21 cellular contexts compared by ENCODE assay signal in the genomic region with DNA sequence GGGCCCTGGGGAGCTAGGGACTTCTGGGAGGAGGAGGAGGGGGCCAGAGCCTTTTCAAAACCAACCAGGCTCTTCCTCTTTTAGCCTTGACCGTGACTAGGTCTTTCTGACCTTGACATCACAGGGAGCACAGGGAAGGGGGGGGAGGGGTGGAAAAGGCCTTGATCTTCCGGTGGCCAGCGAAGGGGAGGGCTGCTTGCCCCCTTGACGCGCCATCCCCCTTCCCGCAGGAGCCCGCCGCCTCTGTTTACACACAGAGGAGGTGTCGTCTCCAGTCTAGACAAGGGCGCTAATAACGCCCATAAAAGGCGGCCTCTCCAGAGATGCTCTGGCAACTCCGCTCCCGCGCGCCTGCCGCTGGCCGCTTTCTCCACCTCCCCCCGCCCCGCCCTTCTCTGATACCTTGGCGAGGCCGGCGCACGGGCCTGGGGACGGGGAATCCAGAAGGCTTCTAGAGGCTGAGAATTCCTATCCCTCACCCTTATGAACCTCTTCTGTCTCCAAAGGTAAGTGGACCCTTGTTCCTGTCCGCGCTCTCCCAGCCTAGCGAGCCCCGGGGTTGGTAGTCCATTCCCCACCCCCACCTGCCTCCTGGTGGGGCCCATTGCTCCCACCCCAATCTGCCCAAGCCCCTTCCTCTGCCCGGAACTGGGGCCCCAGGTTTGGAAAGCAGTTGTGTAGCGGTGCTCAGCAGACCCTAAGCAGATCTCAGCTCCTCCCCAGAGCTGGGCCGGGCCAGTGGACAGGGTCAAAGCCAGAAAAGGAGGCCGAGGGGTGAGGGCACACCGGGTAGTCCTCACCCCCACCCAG.
DNase-seq lines count a peak whose midpoint lies in the region; ATAC-seq, FAIRE-seq and TF ChIP-seq lines count a peak whose summit lies in the region.
"Had no signal": no experiment of that assay in that cellular context is flagged by ENCODE, and none has a peak within 500 bp of the region (broad histone marks: within the 10 kb centered on the region; RNA-seq: fewer than 3 reads in every experiment).

No MANE protein-coding gene starts in this region.

- ATAC-seq in GM18517 (IDR thresholded peaks at IDR 0.05; ENCODE audit: unreplicated experiment), result no peak
- ATAC-seq in activated naive CD8-positive, alpha-beta T cell treated with anti-CD3 and anti-CD28 coated beads, Interleukin-2, amount 50 U/mL, for 24 hours, result no peak
- ATAC-seq: activated CD8-positive, alpha-beta memory T cell treated with anti-CD3 and anti-CD28 coated beads, Interleukin-2, amount 10 ng/mL, durations not matched to agents 7 days and 5 days; effector memory CD8-positive, alpha-beta T cell; natural killer cell had no signal

- H3K27me3 Mint-ChIP-seq in nephron progenitor cell (ENCODE audit: low read depth, poor library complexity), result peaks cover 100% of the 10 kb centered on the region
- H3K27me3 Mint-ChIP-seq in activated naive CD8-positive, alpha-beta T cell treated with anti-CD3 and anti-CD28 coated beads, Interleukin-2, amount 50 U/mL, for 24 hours, result peaks cover 93% of the 10 kb centered on the region

- DNase-seq in NCI-H345 (lab: John Stamatoyannopoulos, UW), result peak; percentile 23
- DNase-seq in NCI-H345 treated with DMSO at 0.1 percent for 48 hours (lab: John Stamatoyannopoulos, UW; ENCODE audit: unreplicated experiment), result no peak
- peak; percentile 53 for DNase-seq in NCI-H1105 treated with DMSO at 0.1 percent for 48 hours (lab: John Stamatoyannopoulos, UW)
- peak; percentile 62 for DNase-seq in OCI-M1 (lab: John Stamatoyannopoulos, UW)
- peak; percentile 47 for DNase-seq in nephron progenitor cell
- DNase-seq in urothelium cell line (ENCODE audit: low spot score), result no peak
- DNase-seq in activated naive CD8-positive, alpha-beta T cell treated with anti-CD3 and anti-CD28 coated beads, Interleukin-2, amount 50 U/mL, for 24 hours, result no peak
- DNase-seq: activated CD8-positive, alpha-beta memory T cell treated with anti-CD3 and anti-CD28 coated beads, Interleukin-2, amount 10 ng/mL, durations not matched to agents 7 days and 5 days; activated naive CD8-positive, alpha-beta T cell treated with anti-CD3 and anti-CD28 coated beads for 36 hours; effector memory CD8-positive, alpha-beta T cell; GOT3; natural killer cell; NCI-H146; NCI-H446 treated with DMSO at 0.1 percent for 48 hours; posterior cingulate gyrus; SIG-M5 had no signal

- H3K4me1 Mint-ChIP-seq in nephron progenitor cell, result peaks cover 5% of the 10 kb centered on the region
- H3K4me1 Mint-ChIP-seq in activated naive CD8-positive, alpha-beta T cell treated with anti-CD3 and anti-CD28 coated beads, Interleukin-2, amount 50 U/mL, for 24 hours, result no peaks in the 10 kb centered on the region
- H3K4me1 Mint-ChIP-seq: activated CD4-positive, alpha-beta T cell treated with anti-CD3 and anti-CD28 coated beads, Interleukin-2, amount 10 ng/mL, durations not matched to agents 24 days and 14 days; activated CD8-positive, alpha-beta memory T cell treated with anti-CD3 and anti-CD28 coated beads, Interleukin-2, amount 10 ng/mL, durations not matched to agents 7 days and 5 days had no signal

- FAIRE-seq in urothelium cell line (lab: Jason Lieb, UNC), result no peak
- FAIRE-seq: D721Med, GM12878, HTR-8/SVneo had no signal

- no peak overlapping the region for H3K4me3 Mint-ChIP-seq in nephron progenitor cell
- no peak overlapping the region for H3K4me3 Mint-ChIP-seq in activated naive CD8-positive, alpha-beta T cell treated with anti-CD3 and anti-CD28 coated beads, Interleukin-2, amount 50 U/mL, for 24 hours
- H3K4me3 Mint-ChIP-seq: activated CD4-positive, alpha-beta T cell treated with anti-CD3 and anti-CD28 coated beads, Interleukin-2, amount 10 ng/mL, durations not matched to agents 24 days and 14 days; activated CD8-positive, alpha-beta memory T cell treated with anti-CD3 and anti-CD28 coated beads, Interleukin-2, amount 10 ng/mL, durations not matched to agents 7 days and 5 days; activated naive CD8-positive, alpha-beta T cell treated with anti-CD3 and anti-CD28 coated beads for 36 hours; natural killer cell had no signal

- TF ChIP-seq CTCF in nephron progenitor cell (IDR thresholded peaks at IDR 0.05), result no peak

- H3K27ac Mint-ChIP-seq in nephron progenitor cell, result no peak overlapping the region
- H3K27ac Mint-ChIP-seq in activated naive CD8-positive, alpha-beta T cell treated with anti-CD3 and anti-CD28 coated beads, Interleukin-2, amount 50 U/mL, for 24 hours, result no peak overlapping the region
- H3K27ac Mint-ChIP-seq: activated CD4-positive, alpha-beta T cell treated with anti-CD3 and anti-CD28 coated beads, Interleukin-2, amount 10 ng/mL, durations not matched to agents 24 days and 14 days; activated CD8-positive, alpha-beta memory T cell treated with anti-CD3 and anti-CD28 coated beads, Interleukin-2, amount 10 ng/mL, durations not matched to agents 7 days and 5 days; activated naive CD8-positive, alpha-beta T cell treated with anti-CD3 and anti-CD28 coated beads for 36 hours; natural killer cell had no signal

- H3K36me3 Mint-ChIP-seq in nephron progenitor cell (ENCODE audit: low read depth), result no peaks in the 10 kb centered on the region
- H3K36me3 Mint-ChIP-seq in activated naive CD8-positive, alpha-beta T cell treated with anti-CD3 and anti-CD28 coated beads, Interleukin-2, amount 50 U/mL, for 24 hours (ENCODE audit: low read depth), result no peaks in the 10 kb centered on the region
- H3K36me3 Mint-ChIP-seq: activated CD8-positive, alpha-beta memory T cell treated with anti-CD3 and anti-CD28 coated beads, Interleukin-2, amount 10 ng/mL, durations not matched to agents 7 days and 5 days; activated naive CD8-positive, alpha-beta T cell treated with anti-CD3 and anti-CD28 coated beads for 36 hours; natural killer cell had no signal

- peaks cover 3% of the 10 kb centered on the region for H3K9me3 Mint-ChIP-seq in nephron progenitor cell
- H3K9me3 Mint-ChIP-seq in activated naive CD8-positive, alpha-beta T cell treated with anti-CD3 and anti-CD28 coated beads, Interleukin-2, amount 50 U/mL, for 24 hours, result no peaks in the 10 kb centered on the region
- H3K9me3 Mint-ChIP-seq: activated naive CD8-positive, alpha-beta T cell treated with anti-CD3 and anti-CD28 coated beads for 36 hours; effector memory CD8-positive, alpha-beta T cell; natural killer cell had no signal

Comparison
In these comparisons a context has a peak if more than half of its experiments do, and no peak if none do; other contexts are left out.
1. DNase-seq: peak in NCI-H345 (single experiment), NCI-H1105 treated with DMSO at 0.1 percent for 48 hours (single experiment), OCI-M1 (single experiment) and nephron progenitor cell (single experiment); none in NCI-H345 treated with DMSO at 0.1 percent for 48 hours (single experiment), urothelium cell line (single experiment) and activated naive CD8-positive, alpha-beta T cell treated with anti-CD3 and anti-CD28 coated beads, Interleukin-2, amount 50 U/mL, for 24 hours (single experiment).